ENCODE assay signal across 12 cellular contexts in the genomic region with DNA sequence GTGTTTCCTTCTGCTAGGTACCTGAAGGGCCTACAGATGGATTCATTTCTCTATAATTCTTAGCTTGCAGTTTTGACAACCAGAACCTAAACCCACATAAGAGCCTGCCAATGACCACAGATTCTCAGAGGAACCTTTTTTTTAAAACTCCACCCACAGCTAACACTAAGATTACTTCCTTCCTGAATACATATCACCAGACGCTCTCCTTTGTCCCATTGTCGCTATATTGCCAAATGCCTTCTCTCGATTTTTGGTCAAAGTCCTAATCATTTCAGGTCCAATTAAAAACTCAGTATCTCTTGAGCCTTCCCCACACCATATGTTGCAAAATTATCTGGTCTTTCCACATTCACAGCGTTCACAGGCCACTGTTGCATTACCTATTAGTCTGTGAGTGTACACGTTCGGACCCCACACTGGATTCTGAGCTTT. TPM values are rescaled to one million over a fixed set of nuclear protein-coding genes. Genes with fewer than 3 reads are reported as not detected.
A peak's percentile ranks its signal among the peaks of the same experiment; 100 is the strongest.
DNase-seq lines count a peak whose midpoint lies in the region; ATAC-seq and TF ChIP-seq lines count a peak whose summit lies in the region.
"Had no signal": no experiment of that assay in that cellular context is flagged by ENCODE, and none has a peak within 500 bp of the region (broad histone marks: within the 10 kb centered on the region; RNA-seq: fewer than 3 reads in every experiment).

No MANE protein-coding gene starts in this region.

- H3K4me1 ChIP-seq in CD8-positive, alpha-beta T cell (ENCODE audit: insufficient read depth, low read length), result peaks cover 34% of the 10 kb centered on the region
- H3K4me1 ChIP-seq in lower lobe of right lung, result peaks cover 48% of the 10 kb centered on the region
- H3K4me1 ChIP-seq: tibial artery had no signal

- H3K27ac Mint-ChIP-seq in CD8-positive, alpha-beta T cell, result peak overlapping the region; percentile 52
- peak overlapping the region; percentile 48 for H3K27ac Mint-ChIP-seq in T-helper 17 cell

- POLR2A ChIA-PET in CD8-positive, alpha-beta T cell (lab: Charles Lee), result interaction anchor here (0.6 to 1.4 kb wide), 9 partner anchors 9 to 722 kb away, joined by 3 to 10 read pairs (median 4); a partner anchor contains a TSS

- TF ChIP-seq CTCF in CD8-positive, alpha-beta T cell (IDR thresholded peaks at IDR 0.05), result no peak
- TF ChIP-seq CTCF in lower lobe of right lung (IDR thresholded peaks at IDR 0.05), result no peak

- intact Hi-C loops in CD8-positive, alpha-beta T cell (cut with DNase I, micrococcal nuclease), result no loop called here
- intact Hi-C loops in lower lobe of right lung (cut with DNase I), result no loop called here

- H3K9me3 ChIP-seq in CD8-positive, alpha-beta T cell (ENCODE audit: low read length), result no peaks in the 10 kb centered on the region
- no peaks in the 10 kb centered on the region for H3K9me3 ChIP-seq in T-helper 17 cell (ENCODE audit: control insufficient read depth, low read length, poor library complexity, severe bottlenecking)
- peaks cover 16% of the 10 kb centered on the region for H3K9me3 ChIP-seq in lower lobe of right lung
- H3K9me3 ChIP-seq: body of pancreas had no signal

- no peaks in the 10 kb centered on the region for H3K36me3 ChIP-seq in CD8-positive, alpha-beta T cell (ENCODE audit: insufficient read depth, low read length)
- H3K36me3 ChIP-seq in lower lobe of right lung, result no peaks in the 10 kb centered on the region

- peaks cover 54% of the 10 kb centered on the region for H3K4me1 Mint-ChIP-seq in CD8-positive, alpha-beta T cell (ENCODE audit: low read depth)
- peaks cover 41% of the 10 kb centered on the region for H3K4me1 Mint-ChIP-seq in T-helper 17 cell

- peak overlapping the region; percentile 9 for H3K4me3 ChIP-seq in CD8-positive, alpha-beta T cell (ENCODE audit: low read depth, low read length)
- H3K4me3 ChIP-seq in lower lobe of right lung, result no peak overlapping the region
- H3K4me3 ChIP-seq: body of pancreas, tibial artery had no signal

- peak overlapping the region; percentile 65 for H3K4me3 Mint-ChIP-seq in CD8-positive, alpha-beta T cell
- peak overlapping the region; percentile 75 for H3K4me3 Mint-ChIP-seq in T-helper 17 cell

- CTCF ChIA-PET in CD8-positive, alpha-beta T cell (lab: Charles Lee), result interaction anchor here (0.6 to 1.6 kb wide), 4 partner anchors 15 to 288 kb away, joined by 3 to 5 read pairs (median 4); a partner anchor contains a TSS

- H3K9me3 Mint-ChIP-seq in CD8-positive, alpha-beta T cell, result no peaks in the 10 kb centered on the region

- H3K27ac ChIP-seq in CD8-positive, alpha-beta T cell (ENCODE audit: low read depth, low read length), result no peak overlapping the region
- H3K27ac ChIP-seq in lower lobe of right lung, result no peak overlapping the region
- H3K27ac ChIP-seq: body of pancreas, tibial artery had no signal

- peak; percentile 90 for ATAC-seq in CD8-positive, alpha-beta T cell
- ATAC-seq in HG02623 (IDR thresholded peaks at IDR 0.05; ENCODE audit: unreplicated experiment) (peak; percentile 41), T-helper 17 cell (peak; percentile 94), lower lobe of right lung (peak; percentile 59 to 68), GM21619 (IDR thresholded peaks at IDR 0.05; ENCODE audit: unreplicated experiment) (no peak)
- ATAC-seq: body of pancreas had no signal

- no peaks in the 10 kb centered on the region for H3K27me3 Mint-ChIP-seq in CD8-positive, alpha-beta T cell (ENCODE audit: low read depth)
- no peaks in the 10 kb centered on the region for H3K27me3 Mint-ChIP-seq in T-helper 17 cell

- peak in 1 of 7 experiments; percentile 42 for DNase-seq in CD8-positive, alpha-beta T cell
- DNase-seq in T-helper 17 cell (no peak), lower lobe of right lung (no peak), DMS114 treated with DMSO at 0.1 percent for 48 hours (lab: John Stamatoyannopoulos, UW; ENCODE audit: unreplicated experiment) (no peak), hypothalamus (lab: John Stamatoyannopoulos, UW) (no peak)
- no peak for DNase-seq in effector CD8-positive, alpha-beta T cell (lab: John Stamatoyannopoulos, UW)
- DNase-seq: activated CD4-positive, alpha-beta T cell treated with anti-CD3 and anti-CD28 coated beads, Interleukin-2, amount 50 U/mL, for 48 hours; body of pancreas; NCI-H2029 treated with DMSO at 0.1 percent for 48 hours had no signal

- peaks cover 4% of the 10 kb centered on the region for H3K36me3 Mint-ChIP-seq in CD8-positive, alpha-beta T cell
- no peaks in the 10 kb centered on the region for H3K36me3 Mint-ChIP-seq in T-helper 17 cell (ENCODE audit: low read depth)

- no peaks in the 10 kb centered on the region for H3K27me3 ChIP-seq in CD8-positive, alpha-beta T cell (ENCODE audit: insufficient read depth, low read length)
- no peaks in the 10 kb centered on the region for H3K27me3 ChIP-seq in lower lobe of right lung (ENCODE audit: low read depth)
- H3K27me3 ChIP-seq: body of pancreas, tibial artery had no signal

RNA-seq across cellular contexts. Expression of a gene that starts 12.4 kb away (rescaled TPM):
- total RNA-seq in CD8-positive, alpha-beta T cell, result 1 to 10 TPM; 2.5 to 4.2 TPM
- total RNA-seq in T-helper 17 cell (10 to 100 TPM; 11.7 to 14.4 TPM), lower lobe of right lung (50.7 TPM)
